8 cellular contexts compared by ENCODE assay signal in genomic region chr1:202274611-202275010, GRCh38.
DNase-seq lines count a peak whose midpoint lies in the region; ATAC-seq and TF ChIP-seq lines count a peak whose summit lies in the region.

No MANE protein-coding gene starts in this region.

- no peak overlapping the region for H3K4me2 ChIP-seq in IMR-90 (ENCODE audit: low read depth, low read length)

- dilution Hi-C loops in IMR-90 (cut with HindIII; ENCODE audit: low sequenced_read_pairs, unreplicated experiment) = no loop called here

- no peak overlapping the region for H2BK5ac ChIP-seq in IMR-90 (ENCODE audit: low read depth, low read length, poor library complexity, severe bottlenecking)

- intact Hi-C loops in Calu3 (cut with micrococcal nuclease; ENCODE audit: unreplicated experiment) = no loop called here
- intact Hi-C loops in IMR-90 (cut with micrococcal nuclease) = loop anchor here (1.0 kb wide), 1 partner anchor 41 kb away; no protein-coding TSS in a partner anchor
- intact Hi-C loops in activated CD4-positive, alpha-beta T cell treated with anti-CD3 and anti-CD28 coated beads for 36 hours (cut with DNase I, micrococcal nuclease) = loop anchor here (1.0 to 5.0 kb wide), 2 partner anchors 41 to 443 kb away; no protein-coding TSS in a partner anchor

- no peak overlapping the region for H2BK120ac ChIP-seq in IMR-90 (ENCODE audit: low read depth, low read length)

- H3K9me3 Mint-ChIP-seq in Calu3 (ENCODE audit: low read depth, unreplicated experiment) = no peaks in the 10 kb centered on the region
- H3K9me3 Mint-ChIP-seq in activated CD4-positive, alpha-beta T cell treated with anti-CD3 and anti-CD28 coated beads for 36 hours (ENCODE audit: low read depth) = no peaks in the 10 kb centered on the region

- no peak overlapping the region for H4K5ac ChIP-seq in IMR-90 (ENCODE audit: low read depth, low read length)

- no peaks in the 10 kb centered on the region for H3K4me1 ChIP-seq in IMR-90 (ENCODE audit: control insufficient read depth, insufficient read depth, low read length)

- H2AK9ac ChIP-seq in IMR-90 (replicated peaks; ENCODE audit: low read depth, low read length, poor library complexity) = peak overlapping the region; percentile 68

- H2BK20ac ChIP-seq in IMR-90 (ENCODE audit: low read depth, low read length) = no peak overlapping the region

- no peaks in the 10 kb centered on the region for H3K36me3 Mint-ChIP-seq in Calu3 (ENCODE audit: insufficient read depth, unreplicated experiment)
- no peaks in the 10 kb centered on the region for H3K36me3 Mint-ChIP-seq in activated CD4-positive, alpha-beta T cell treated with anti-CD3 and anti-CD28 coated beads for 36 hours (ENCODE audit: low read depth)

- DNase-seq in Calu3 (peak; percentile 48), IMR-90 (peak; percentile 12), epithelial cell of proximal tubule (ENCODE audit: low read depth) (no peak)
- peak; percentile 74 for DNase-seq in activated CD4-positive, alpha-beta T cell treated with anti-CD3 and anti-CD28 coated beads for 36 hours
- peak; percentile 63 for DNase-seq in stimulated activated CD4-positive, alpha-beta T cell treated with anti-CD3 and anti-CD28 coated beads, Interleukin-15, amount 100 ng/mL, for 24 hours

- H3K9me1 ChIP-seq in IMR-90 (ENCODE audit: insufficient read depth, low read length) = peaks cover 3% of the 10 kb centered on the region

- H2AFZ ChIP-seq in IMR-90 (replicated peaks; ENCODE audit: low read length, poor library complexity) = peak overlapping the region; percentile 14

- no peak overlapping the region for H3K14ac ChIP-seq in IMR-90 (replicated peaks; ENCODE audit: low read depth, low read length)

- no peaks in the 10 kb centered on the region for H4K20me1 ChIP-seq in IMR-90 (ENCODE audit: insufficient read depth, low read length)

- no peak overlapping the region for H3K4me3 Mint-ChIP-seq in Calu3 (ENCODE audit: low read depth, unreplicated experiment)
- H3K4me3 Mint-ChIP-seq in activated CD4-positive, alpha-beta T cell treated with anti-CD3 and anti-CD28 coated beads for 36 hours = no peak overlapping the region

- no peak overlapping the region for H4K91ac ChIP-seq in IMR-90 (ENCODE audit: insufficient read depth, low read depth, low read length)

- no peak overlapping the region for H3K23ac ChIP-seq in IMR-90 (ENCODE audit: low read depth, low read length)

- H3K27me3 Mint-ChIP-seq in Calu3 (ENCODE audit: unreplicated experiment) = peaks cover 76% of the 10 kb centered on the region
- H3K27me3 Mint-ChIP-seq in activated CD4-positive, alpha-beta T cell treated with anti-CD3 and anti-CD28 coated beads for 36 hours = peaks cover 2% of the 10 kb centered on the region

- H3K9me3 ChIP-seq in IMR-90 (ENCODE audit: control insufficient read depth, insufficient read depth, low read length) = no peaks in the 10 kb centered on the region

- no peaks in the 10 kb centered on the region for H3K79me1 ChIP-seq in IMR-90 (ENCODE audit: low read depth in 1 of 2, low read length in 2 of 2)

- H2AK5ac ChIP-seq in IMR-90 (ENCODE audit: low read depth, low read length) = 0 out of 2 replicates have a peak overlapping the region, but pooled peaks have one; percentile 2

- H3K56ac ChIP-seq in IMR-90 (ENCODE audit: extremely low read depth, insufficient read depth, low read length) = no peak overlapping the region

- no peak overlapping the region for H2BK15ac ChIP-seq in IMR-90 (ENCODE audit: low read depth, low read length)

- ATAC-seq in IMR-90 (ENCODE audit: low read depth) = no peak; the same call in 1 of the 2 replicates
- peak; percentile 61 for ATAC-seq in activated CD4-positive, alpha-beta T cell treated with anti-CD3 and anti-CD28 coated beads for 36 hours
- ATAC-seq in GM21515 (IDR thresholded peaks at IDR 0.05; ENCODE audit: unreplicated experiment) = no peak
- ATAC-seq in GM19463 (IDR thresholded peaks at IDR 0.05; ENCODE audit: unreplicated experiment) = no peak
- no peak for ATAC-seq in GM21619 (IDR thresholded peaks at IDR 0.05; ENCODE audit: unreplicated experiment)

- H3K27ac ChIP-seq in IMR-90 (ENCODE audit: insufficient read depth, low read length) = no peak overlapping the region

- H3K4ac ChIP-seq in IMR-90 (ENCODE audit: low read depth, low read length) = no peak overlapping the region

- H3K27me3 ChIP-seq in IMR-90 (ENCODE audit: control insufficient read depth, insufficient read depth, low read length) = peaks cover 29% of the 10 kb centered on the region

- no TSS peak for BruUV-seq in Calu3 (replicated peaks; lab: Mats Ljungman, UMichigan)
- BruUV-seq in IMR-90 (replicated peaks; lab: Mats Ljungman, UMichigan) = no TSS peak

- no peak overlapping the region for H3K27ac Mint-ChIP-seq in Calu3 (ENCODE audit: unreplicated experiment)
- H3K27ac Mint-ChIP-seq in activated CD4-positive, alpha-beta T cell treated with anti-CD3 and anti-CD28 coated beads for 36 hours = no peak overlapping the region

- POLR2A ChIA-PET in IMR-90 (lab: Charles Lee; ENCODE audit: unreplicated experiment) = no interaction called here
- POLR2A ChIA-PET in activated CD4-positive, alpha-beta T cell treated with anti-CD3 and anti-CD28 coated beads for 36 hours (lab: Charles Lee) = no interaction called here

- no peaks in the 10 kb centered on the region for H3K4me1 Mint-ChIP-seq in Calu3 (ENCODE audit: low read depth, unreplicated experiment)
- no peaks in the 10 kb centered on the region for H3K4me1 Mint-ChIP-seq in activated CD4-positive, alpha-beta T cell treated with anti-CD3 and anti-CD28 coated beads for 36 hours

- no CpG with 5 or more reads among the region's 1 CpG for WGBS in IMR-90 (ENCODE audit: extremely low coverage in 2 of 2, insufficient read length in 1 of 2), 2 experiments

- peak; percentile 44 for TF ChIP-seq CTCF in Calu3 (IDR thresholded peaks at IDR 0.05; ENCODE audit: unreplicated experiment)
- TF ChIP-seq CTCF in IMR-90 (conservative IDR thresholded peaks at IDR 0.05; ENCODE audit: low read depth, low read length) = peak; percentile 44
- TF ChIP-seq CTCF in epithelial cell of proximal tubule (conservative IDR thresholded peaks at IDR 0.05; ENCODE audit: low read depth, low read length) = peak; percentile 77

- H3K18ac ChIP-seq in IMR-90 (ENCODE audit: low read depth, low read length) = no peak overlapping the region

- H3K36me3 ChIP-seq in IMR-90 (ENCODE audit: control insufficient read depth, insufficient read depth, low read length) = no peaks in the 10 kb centered on the region

- H4K8ac ChIP-seq in IMR-90 (ENCODE audit: low read depth in 2 of 2, low read length in 2 of 2) = no peak overlapping the region

- in situ Hi-C loops in IMR-90 (cut with MboI; ENCODE audit: low sequenced_read_pairs) = no loop called here

- TF ChIP-seq RAD21 in IMR-90 (IDR thresholded peaks at IDR 0.05; ENCODE audit: low read length) = peak; percentile 60

- no peak for TF ChIP-seq POLR2A in IMR-90 (IDR thresholded peaks at IDR 0.05; ENCODE audit: low read depth, low read length)

- CTCF ChIA-PET in Calu3 (lab: Charles Lee) (interaction anchor here (0.5 to 1.5 kb wide), 3 partner anchors 9 to 86 kb away, joined by 3 to 4 read pairs (median 4); no protein-coding TSS in a partner anchor), IMR-90 (lab: Yijun Ruan, JAX) (interaction anchor here (1.0 to 1.7 kb wide), 3 partner anchors 9 to 42 kb away, joined by 4 to 6 read pairs (median 5); no protein-coding TSS in a partner anchor)
- CTCF ChIA-PET in activated CD4-positive, alpha-beta T cell treated with anti-CD3 and anti-CD28 coated beads for 36 hours (lab: Charles Lee) = interaction anchor here (0.7 to 5.2 kb wide), 11 partner anchors 9 to 79 kb away, joined by 3 to 45 read pairs (median 3); no protein-coding TSS in a partner anchor

- H3K4me3 ChIP-seq in IMR-90 (ENCODE audit: insufficient read depth, low read depth, low read length) = no peak overlapping the region
- no peak overlapping the region for H3K4me3 ChIP-seq in epithelial cell of proximal tubule (ENCODE audit: low read depth, low read length)

- H3K9ac ChIP-seq in IMR-90 (ENCODE audit: low read depth, low read length) = no peak overlapping the region

TF ChIP-seq in IMR-90, 13 proteins besides CTCF, POLR2A, EP300 and RAD21:
- TF ChIP-seq SMC3 (IDR thresholded peaks at IDR 0.05; ENCODE audit: low read depth, low read length) (peak; percentile 42), USF2 (IDR thresholded peaks at IDR 0.05; ENCODE audit: low read depth, low read length) (no peak)
